ENCODE assay signal across 1 cellular context in genomic region chr1:225460737-225461532, GRCh38.
TF ChIP-seq lines count a peak whose summit lies in the region.

No MANE protein-coding gene starts in this region.

TF ChIP-seq in HEK293, 187 proteins besides CTCF, POLR2A, EP300 and RAD21 (continued from another document):
- TF ChIP-seq TSHZ1 (tag by site-specific recombination; IDR thresholded peaks at IDR 0.05; ENCODE audit: borderline replicate concordance) (no peak), ZNF350 (tag by site-specific recombination; IDR thresholded peaks at IDR 0.05) (no peak), OSR2 (tag by site-specific recombination; IDR thresholded peaks at IDR 0.05) (peak; percentile 17; the same call in 1 of the 2 replicates), ZNF549 (tag by site-specific recombination; IDR thresholded peaks at IDR 0.05) (no peak), ZNF670 (tag by site-specific recombination; IDR thresholded peaks at IDR 0.05; ENCODE audit: low read depth) (no peak), ZNF580 (tag by site-specific recombination; IDR thresholded peaks at IDR 0.05) (no peak), ZNF677 (tag by site-specific recombination; IDR thresholded peaks at IDR 0.05) (no peak; the same call in 1 of the 2 replicates), ZNF843 (tag by site-specific recombination; IDR thresholded peaks at IDR 0.05) (no peak), SALL2 (tag by site-specific recombination; IDR thresholded peaks at IDR 0.05; ENCODE audit: borderline replicate concordance) (no peak), ELK4 (IDR thresholded peaks at IDR 0.05; ENCODE audit: borderline replicate concordance, low read depth, low read length) (no peak), ZNF785 (tag by site-specific recombination; IDR thresholded peaks at IDR 0.05) (no peak), ZNF311 (tag by site-specific recombination; IDR thresholded peaks at IDR 0.05; ENCODE audit: borderline replicate concordance) (no peak), ZNF302 (tag by site-specific recombination; IDR thresholded peaks at IDR 0.05; ENCODE audit: low read depth) (no peak), ZNF280D (tag by site-specific recombination; IDR thresholded peaks at IDR 0.05) (no peak), ZNF26 (tag by site-specific recombination; IDR thresholded peaks at IDR 0.05) (no peak), ZNF610 (tag by site-specific recombination; IDR thresholded peaks at IDR 0.05; ENCODE audit: borderline replicate concordance) (no peak)
TF ChIP-seq in HEK293: peak in this region for 17.
